In genomic region chr13:28710161-28710560, GRCh38 we compare ENCODE assay signal across 19 cellular contexts. TPM values are rescaled to one million over a fixed set of nuclear protein-coding genes. Genes with fewer than 3 reads are reported as not detected.
A peak's percentile ranks its signal among the peaks of the same experiment; 100 is the strongest.
DNase-seq lines count a peak whose midpoint lies in the region; ATAC-seq, FAIRE-seq and TF ChIP-seq lines count a peak whose summit lies in the region.
"Had no signal": no experiment of that assay in that cellular context is flagged by ENCODE, and none has a peak within 500 bp of the region (broad histone marks: within the 10 kb centered on the region; RNA-seq: fewer than 3 reads in every experiment).

No MANE protein-coding gene starts in this region.

- H3K4me1 ChIP-seq in mucosa of descending colon (ENCODE audit: low read depth) (peaks cover 16% of the 10 kb centered on the region), small intestine (ENCODE audit: control insufficient read depth in 2 of 2, insufficient read depth in 1 of 2, low read depth in 1 of 2, low read length in 1 of 2) (peaks cover 6 to 7% of the 10 kb centered on the region in 2 donors)

- TF ChIP-seq CTCF in mucosa of descending colon (IDR thresholded peaks at IDR 0.05), result no peak
- no peak for TF ChIP-seq CTCF in GM10266 (IDR thresholded peaks at IDR 0.05; ENCODE audit: control insufficient read depth, insufficient read depth, low read depth, missing control alignments)

- no peaks in the 10 kb centered on the region for H3K27me3 Mint-ChIP-seq in dendritic cell treated with granulocyte-macrophage colony-stimulating factor and Interleukin-4, amounts not matched to agents 40 ng/mL and 50 ng/mL, for 4 days
- H3K27me3 Mint-ChIP-seq: CD4-positive, CD25-positive, alpha-beta regulatory T cell; IgD-negative memory B cell had no signal

- peak overlapping the region; percentile 57 to 83 for H3K27ac ChIP-seq in small intestine (ENCODE audit: low read depth in 1 of 2, low read length in 1 of 2)

- ATAC-seq in mucosa of descending colon (peak; percentile 99), GM18517 (IDR thresholded peaks at IDR 0.05; ENCODE audit: unreplicated experiment) (no peak)
- ATAC-seq: GM12878, Right ventricle myocardium inferior had no signal

- H3K27me3 ChIP-seq in small intestine (ENCODE audit: control insufficient read depth in 2 of 2, insufficient read depth in 2 of 2, low read length in 2 of 2), result no peaks in the 10 kb centered on the region

- DNase-seq in HT-29 (ENCODE audit: low spot score), result peak; percentile 53
- peak; percentile 71 to 82 (median 82) for DNase-seq in mucosa of descending colon
- DNase-seq in small intestine, result peak; percentile 98
- DNase-seq in GM10266 (ENCODE audit: extremely low spot score), result no peak
- DNase-seq in activated T-cell treated with anti-CD3 and anti-CD28 coated beads for 4 hours, result no peak
- no peak for DNase-seq in HUDEP-2 (lab: John Stamatoyannopoulos, UW; ENCODE audit: unreplicated experiment in 76 of 76)
- DNase-seq: CD4-positive, CD25-positive, alpha-beta regulatory T cell; DMS79 treated with DMSO at 0.1 percent for 48 hours; H7; NCI-H1694; NCI-H2081; NCI-H2171 treated with DMSO at 0.1 percent for 48 hours; NCI-H524 treated with DMSO at 0.1 percent for 48 hours; OCI-M1 had no signal

- FAIRE-seq in small intestine (lab: Jason Lieb, UNC), result no peak
- FAIRE-seq: GM12878 had no signal

- H3K9me3 Mint-ChIP-seq in dendritic cell treated with granulocyte-macrophage colony-stimulating factor and Interleukin-4, amounts not matched to agents 40 ng/mL and 50 ng/mL, for 4 days, result no peaks in the 10 kb centered on the region
- H3K9me3 Mint-ChIP-seq: CD4-positive, CD25-positive, alpha-beta regulatory T cell; IgD-negative memory B cell had no signal

- intact Hi-C loops in dendritic cell treated with granulocyte-macrophage colony-stimulating factor and Interleukin-4, amounts not matched to agents 40 ng/mL and 50 ng/mL, for 4 days (cut with micrococcal nuclease), result no loop called here
- intact Hi-C loops in mucosa of descending colon (cut with DNase I, micrococcal nuclease), result no loop called here

- no peaks in the 10 kb centered on the region for H3K9me3 ChIP-seq in mucosa of descending colon
- no peaks in the 10 kb centered on the region for H3K9me3 ChIP-seq in small intestine (ENCODE audit: control insufficient read depth, low read depth)

- WGBS in small intestine, 3 donors, result 46 to 77% (median 49%) methylated on average over 4 of the region's 4 CpGs

- H3K27ac Mint-ChIP-seq in dendritic cell treated with granulocyte-macrophage colony-stimulating factor and Interleukin-4, amounts not matched to agents 40 ng/mL and 50 ng/mL, for 4 days, result peak overlapping the region; percentile 86

- no peak overlapping the region for H3K4me3 ChIP-seq in mucosa of descending colon
- no peak overlapping the region for H3K4me3 ChIP-seq in small intestine (ENCODE audit: low read depth in 1 of 2, low read length in 2 of 2)
- H3K4me3 ChIP-seq: GM12878 had no signal

- no peak overlapping the region for H3K4me3 Mint-ChIP-seq in dendritic cell treated with granulocyte-macrophage colony-stimulating factor and Interleukin-4, amounts not matched to agents 40 ng/mL and 50 ng/mL, for 4 days
- H3K4me3 Mint-ChIP-seq: CD4-positive, CD25-positive, alpha-beta regulatory T cell; IgD-negative memory B cell had no signal

- no peaks in the 10 kb centered on the region for H3K36me3 ChIP-seq in mucosa of descending colon (ENCODE audit: low read depth)
- H3K36me3 ChIP-seq in small intestine (ENCODE audit: control insufficient read depth in 2 of 2, insufficient read depth in 2 of 2, low read length in 2 of 2), result peaks cover 0 to 9% of the 10 kb centered on the region in 2 donors

- peaks cover 64% of the 10 kb centered on the region for H3K4me1 Mint-ChIP-seq in dendritic cell treated with granulocyte-macrophage colony-stimulating factor and Interleukin-4, amounts not matched to agents 40 ng/mL and 50 ng/mL, for 4 days (ENCODE audit: low read depth)

- peaks cover 71% of the 10 kb centered on the region for H3K36me3 Mint-ChIP-seq in dendritic cell treated with granulocyte-macrophage colony-stimulating factor and Interleukin-4, amounts not matched to agents 40 ng/mL and 50 ng/mL, for 4 days (ENCODE audit: low read depth)

RNA-seq across cellular contexts. Expression of gene SLC46A3, which starts 8.6 kb away (rescaled TPM):
- total RNA-seq in HT-29 (2014; rRNA removed; shearing (Covaris generic)), result 3.3 and 3.4 TPM in 2 replicates
- total RNA-seq in mucosa of descending colon, result 10 to 100 TPM; 43.0 to 65.5 (median 46.3) TPM
- polyA plus RNA-seq in small intestine, result 10 to 100 TPM; 24.8 to 78.3 (median 51.1) TPM

RNA-seq across cellular contexts. Expression of gene POMP, which starts 51.2 kb away (rescaled TPM):
- 119 and 124 TPM in 2 replicates for total RNA-seq in HT-29 (2014; rRNA removed; shearing (Covaris generic))
- 10 to 100 TPM; 56.9 to 68.4 (median 60.2) TPM for total RNA-seq in mucosa of descending colon
- 100 to 1,000 TPM in 2 of 3 donors, 10 to 100 TPM in 1; 94.5 to 121 (median 115) TPM for polyA plus RNA-seq in small intestine

Comparison
In these comparisons a context has a peak if more than half of its experiments do, and no peak if none do; other contexts are left out.
1. DNase-seq: peak in HT-29 (single experiment), mucosa of descending colon (3 of 3) and small intestine (single experiment); none in GM10266 (single experiment), activated T-cell treated with anti-CD3 and anti-CD28 coated beads for 4 hours (single experiment) and HUDEP-2 (0 of 76).
2. RNA of gene SLC46A3, which starts 8.6 kb away (total RNA-seq): 43.0 to 65.5 TPM in mucosa of descending colon; 3.3 to 3.4 TPM in HT-29; every median in the first group is over 10 times any median in the second.